8 cellular contexts compared by ENCODE assay signal in genomic region chr13:38086721-38087120, GRCh38.
"Had no signal": no experiment of that assay in that cellular context is flagged by ENCODE, and none has a peak within 500 bp of the region (broad histone marks: within the 10 kb centered on the region; RNA-seq: fewer than 3 reads in every experiment).

No MANE protein-coding gene starts in this region.

- ATAC-seq: GM12878 had no signal

- DNase-seq: GDM1, GF-D8 had no signal

- FAIRE-seq: G401.6, GM12878, GM12891, GM12892, GM18507, GM19239 had no signal

- H3K4me3 ChIP-seq: GM12878 had no signal
